Comparison of ENCODE assay signal across 8 cellular contexts in the genomic region with DNA sequence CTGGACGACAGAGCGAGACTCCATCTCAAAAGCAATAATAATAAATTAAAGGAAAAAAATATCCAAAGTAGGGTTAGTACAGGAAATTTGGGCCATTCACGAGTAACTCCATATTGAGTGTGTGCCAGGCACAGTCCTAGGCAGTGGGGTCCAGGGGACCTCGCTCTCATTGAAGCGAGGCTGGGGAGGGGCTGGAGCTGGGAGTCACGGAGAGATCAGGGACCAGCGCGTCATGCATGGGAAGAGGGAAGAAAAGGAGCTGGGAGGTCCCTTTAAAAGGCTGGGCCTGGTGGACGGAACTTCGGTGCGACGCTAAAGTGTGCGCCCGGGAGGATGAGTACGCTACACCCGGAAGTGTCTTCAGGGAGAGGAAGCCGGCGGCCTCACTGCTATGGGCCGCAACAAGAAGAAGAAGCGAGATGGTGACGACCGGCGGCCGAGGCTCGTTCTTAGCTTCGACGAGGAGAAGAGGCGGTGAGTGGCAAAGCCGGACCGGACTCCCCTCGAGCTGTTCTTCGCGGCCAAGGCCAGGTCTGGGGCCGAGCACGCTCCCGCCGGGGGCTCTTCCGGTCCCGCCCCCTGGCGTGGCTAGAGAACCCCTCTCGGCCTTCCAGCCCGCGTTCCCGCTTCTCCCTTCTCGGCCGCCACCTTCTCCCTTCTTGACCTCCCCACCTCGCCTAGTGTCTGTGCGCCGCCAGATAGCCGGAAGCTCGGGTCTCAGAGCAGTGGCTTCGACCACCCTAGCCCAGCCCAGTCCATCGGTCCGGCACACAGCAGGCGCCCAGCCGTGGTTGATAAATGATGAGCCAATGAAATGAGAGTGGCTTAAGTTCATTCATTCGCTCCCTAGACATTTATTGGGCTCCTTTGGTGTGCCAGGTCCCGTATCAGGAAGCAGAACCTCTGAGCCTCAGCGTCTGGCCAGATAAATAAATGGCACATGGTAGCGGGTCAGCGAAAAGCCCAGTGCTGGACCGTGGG. TPM values are rescaled to one million over a fixed set of nuclear protein-coding genes. Genes with fewer than 3 reads are reported as not detected.
A peak's percentile ranks its signal among the peaks of the same experiment; 100 is the strongest.
DNase-seq lines count a peak whose midpoint lies in the region; ATAC-seq and TF ChIP-seq lines count a peak whose summit lies in the region.

A gene with protein sequence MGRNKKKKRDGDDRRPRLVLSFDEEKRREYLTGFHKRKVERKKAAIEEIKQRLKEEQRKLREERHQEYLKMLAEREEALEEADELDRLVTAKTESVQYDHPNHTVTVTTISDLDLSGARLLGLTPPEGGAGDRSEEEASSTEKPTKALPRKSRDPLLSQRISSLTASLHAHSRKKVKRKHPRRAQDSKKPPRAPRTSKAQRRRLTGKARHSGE (plus strand): TSS at position 342 of the 981 bp plus-strand sequence. CDS start 50 bp downstream, at position 392.

- peak within 1 kb of the TSS; percentile 68; the same call in 1 of the 2 replicates for H2BK20ac ChIP-seq in IMR-90 (ENCODE audit: low read depth, low read length)

- H3K9me3 Mint-ChIP-seq in stimulated activated effector memory CD8-positive, alpha-beta T cell treated with anti-CD3 and anti-CD28 coated beads, Interleukin-12 subunit alpha, Interleukin-12 subunit beta, amount 100 ng/mL, for 72 hours: no peaks in the 10 kb centered on the region

- TF ChIP-seq POLR2A in IMR-90 (IDR thresholded peaks at IDR 0.05; ENCODE audit: low read depth, low read length): peak; percentile 67
- no peak for TF ChIP-seq POLR2A in esophagus muscularis mucosa (IDR thresholded peaks at IDR 0.05; ENCODE audit: low read depth)

- DNase-seq in COR-L47 (lab: John Stamatoyannopoulos, UW): peak; percentile 83
- peak; percentile 86 for DNase-seq in IMR-90
- peak; percentile 89 to 91 for DNase-seq in activated T-cell treated with anti-CD3 and anti-CD28 coated beads, Interleukin-2, amount 50 U/mL, for 48 hours
- peak; percentile 96 for DNase-seq in esophagus muscularis mucosa (ENCODE audit: extremely low spot score)
- peak; percentile 91 for DNase-seq in myocyte (ENCODE audit: low read depth)
- peak; percentile 76 to 92 for DNase-seq in stimulated activated effector memory CD8-positive, alpha-beta T cell treated with anti-CD3 and anti-CD28 coated beads, Interleukin-12 subunit alpha, Interleukin-12 subunit beta, amount 100 ng/mL, for 72 hours (ENCODE audit: low spot score in 2 of 2)

- H3K23ac ChIP-seq in IMR-90 (ENCODE audit: low read depth, low read length): peak within 1 kb of the TSS; percentile 95; the same call in 1 of the 2 replicates

- in situ Hi-C loops in IMR-90 (cut with MboI; ENCODE audit: low sequenced_read_pairs): no loop called here

- H3K36me3 Mint-ChIP-seq in stimulated activated effector memory CD8-positive, alpha-beta T cell treated with anti-CD3 and anti-CD28 coated beads, Interleukin-12 subunit alpha, Interleukin-12 subunit beta, amount 100 ng/mL, for 72 hours: peaks cover 38% of the 10 kb centered on the region

- H3K36me3 ChIP-seq in IMR-90 (ENCODE audit: control insufficient read depth, insufficient read depth, low read length): peaks cover 22% of the 10 kb centered on the region
- peaks cover 19 to 35% (median 33%) of the 10 kb centered on the region in 4 donors for H3K36me3 ChIP-seq in esophagus muscularis mucosa

- peak within 1 kb of the TSS; percentile 96 for H4K5ac ChIP-seq in IMR-90 (ENCODE audit: low read depth, low read length)

- intact Hi-C loops in IMR-90 (cut with micrococcal nuclease) (no loop called here), esophagus muscularis mucosa (cut with DNase I) (loop anchor here (5.0 to 10.0 kb wide), 3 partner anchors 61 to 109 kb away; no protein-coding TSS in a partner anchor)

- peak within 1 kb of the TSS; percentile 98 for H2AFZ ChIP-seq in IMR-90 (replicated peaks; ENCODE audit: low read length, poor library complexity)

- H2BK15ac ChIP-seq in IMR-90 (ENCODE audit: low read depth, low read length): peak within 1 kb of the TSS; percentile 70; the same call in 2 of the 3 replicates

- TF ChIP-seq CTCF in IMR-90 (conservative IDR thresholded peaks at IDR 0.05; ENCODE audit: low read depth, low read length) (no peak), esophagus muscularis mucosa (IDR thresholded peaks at IDR 0.05) (peak in 1 of 3 experiments; percentile 39)

- H2AK5ac ChIP-seq in IMR-90 (ENCODE audit: low read depth, low read length): peak within 1 kb of the TSS; percentile 96

- H3K4me1 ChIP-seq in IMR-90 (ENCODE audit: control insufficient read depth, insufficient read depth, low read length): peaks cover 5% of the 10 kb centered on the region
- peaks cover 22 to 37% (median 26%) of the 10 kb centered on the region in 4 donors for H3K4me1 ChIP-seq in esophagus muscularis mucosa

- H3K56ac ChIP-seq in IMR-90 (ENCODE audit: extremely low read depth, insufficient read depth, low read length): peak within 1 kb of the TSS; percentile 92

- H2BK120ac ChIP-seq in IMR-90 (ENCODE audit: low read depth, low read length): peak within 1 kb of the TSS; percentile 94

- peak within 1 kb of the TSS; percentile 95 for H3K4me2 ChIP-seq in IMR-90 (ENCODE audit: low read depth, low read length)

- TF ChIP-seq EP300 in esophagus muscularis mucosa (IDR thresholded peaks at IDR 0.05): no peak

- H3K4me3 ChIP-seq in IMR-90 (ENCODE audit: insufficient read depth, low read depth, low read length) (peak within 1 kb of the TSS; percentile 81), esophagus muscularis mucosa (peak within 1 kb of the TSS; percentile 67 to 89 (median 79))

- ATAC-seq in GM21423 (IDR thresholded peaks at IDR 0.05; ENCODE audit: unreplicated experiment): peak; percentile 70
- ATAC-seq in IMR-90 (ENCODE audit: low read depth): peak; percentile 90
- peak; percentile 93 for ATAC-seq in stimulated activated effector memory CD8-positive, alpha-beta T cell treated with anti-CD3 and anti-CD28 coated beads, Interleukin-12 subunit alpha, Interleukin-12 subunit beta, amount 100 ng/mL, for 72 hours

- no TSS peak for BruUV-seq in IMR-90 (replicated peaks; lab: Mats Ljungman, UMichigan)

- TF ChIP-seq RAD21 in IMR-90 (IDR thresholded peaks at IDR 0.05; ENCODE audit: low read length): no peak

- POLR2A ChIA-PET in IMR-90 (lab: Charles Lee; ENCODE audit: unreplicated experiment): no interaction called here

- H3K27me3 ChIP-seq in IMR-90 (ENCODE audit: control insufficient read depth, insufficient read depth, low read length): no peaks in the 10 kb centered on the region
- H3K27me3 ChIP-seq in esophagus muscularis mucosa: no peaks in the 10 kb centered on the region

- CTCF ChIA-PET in IMR-90 (lab: Yijun Ruan, JAX): interaction anchor here (0.9 to 1.3 kb wide), 2 partner anchors 43 to 49 kb away, joined by 4 to 5 read pairs; no protein-coding TSS in a partner anchor

- H2AK9ac ChIP-seq in IMR-90 (replicated peaks; ENCODE audit: low read depth, low read length, poor library complexity): peak within 1 kb of the TSS; percentile 66

- peak within 1 kb of the TSS; percentile 94 for H2BK5ac ChIP-seq in IMR-90 (ENCODE audit: low read depth, low read length, poor library complexity, severe bottlenecking)

- 0 out of 2 replicates have a peak, but pooled peaks cover 3% of the 10 kb centered on the region for H3K9me1 ChIP-seq in IMR-90 (ENCODE audit: insufficient read depth, low read length)

- dilution Hi-C loops in IMR-90 (cut with HindIII; ENCODE audit: low sequenced_read_pairs, unreplicated experiment): no loop called here

- peak within 1 kb of the TSS; percentile 92 for H3K4me3 Mint-ChIP-seq in stimulated activated effector memory CD8-positive, alpha-beta T cell treated with anti-CD3 and anti-CD28 coated beads, Interleukin-12 subunit alpha, Interleukin-12 subunit beta, amount 100 ng/mL, for 72 hours

- peak within 1 kb of the TSS; percentile 95 for H4K91ac ChIP-seq in IMR-90 (ENCODE audit: insufficient read depth, low read depth, low read length)

- peak within 1 kb of the TSS; percentile 96 for H3K4ac ChIP-seq in IMR-90 (ENCODE audit: low read depth, low read length)

- peaks cover 6% of the 10 kb centered on the region for H4K20me1 ChIP-seq in IMR-90 (ENCODE audit: insufficient read depth, low read length)

- 3% methylated on average over 45 of the region's 62 CpGs; no CpG with 5 or more reads in 1 of the 2 experiments for WGBS in IMR-90 (ENCODE audit: extremely low coverage in 2 of 2, insufficient read length in 1 of 2), 2 experiments
- 2% methylated on average over 43 of the region's 62 CpGs for WGBS in esophagus muscularis mucosa

- H3K4me1 Mint-ChIP-seq in stimulated activated effector memory CD8-positive, alpha-beta T cell treated with anti-CD3 and anti-CD28 coated beads, Interleukin-12 subunit alpha, Interleukin-12 subunit beta, amount 100 ng/mL, for 72 hours: peaks cover 37% of the 10 kb centered on the region

- H3K9me3 ChIP-seq in IMR-90 (ENCODE audit: control insufficient read depth, insufficient read depth, low read length) (no peaks in the 10 kb centered on the region), esophagus muscularis mucosa (no peaks in the 10 kb centered on the region)

- H3K14ac ChIP-seq in IMR-90 (replicated peaks; ENCODE audit: low read depth, low read length): peak within 1 kb of the TSS; percentile 98

- peak within 1 kb of the TSS; percentile 95 for H3K27ac Mint-ChIP-seq in stimulated activated effector memory CD8-positive, alpha-beta T cell treated with anti-CD3 and anti-CD28 coated beads, Interleukin-12 subunit alpha, Interleukin-12 subunit beta, amount 100 ng/mL, for 72 hours

- H4K8ac ChIP-seq in IMR-90 (ENCODE audit: low read depth in 2 of 2, low read length in 2 of 2): peak within 1 kb of the TSS; percentile 84 to 99

- peak within 1 kb of the TSS; percentile 85 for H3K18ac ChIP-seq in IMR-90 (ENCODE audit: low read depth, low read length)

- peak within 1 kb of the TSS; percentile 95 for H3K9ac ChIP-seq in IMR-90 (ENCODE audit: low read depth, low read length)

- H3K79me1 ChIP-seq in IMR-90 (ENCODE audit: low read depth in 1 of 2, low read length in 2 of 2): peaks cover 20 to 37% of the 10 kb centered on the region in 2 experiments

- H3K27ac ChIP-seq in IMR-90 (ENCODE audit: insufficient read depth, low read length) (peak within 1 kb of the TSS; percentile 97), esophagus muscularis mucosa (replicated peaks in 1 of 4) (peak within 1 kb of the TSS; percentile 77 to 92 (median 86))

RNA-seq across cellular contexts. Expression of the gene that starts here (rescaled TPM):
- total RNA-seq in IMR-90 (2012; rRNA removed) (16.0 and 29.7 TPM in 2 replicates), esophagus muscularis mucosa (10 to 100 TPM in 3 of 4 donors, 1 to 10 TPM in 1; 9.1 to 18.4 (median 14.5) TPM), myocyte (11.5 and 30.4 TPM in 2 replicates)
- 25.6 and 25.7 TPM in 2 replicates for polyA plus RNA-seq in IMR-90 (2012; rRNA removed)
- 23.2 and 28.5 TPM in 2 replicates for polyA plus RNA-seq in IMR-90 (2012; cell fraction: cytosol; rRNA removed)
- polyA plus RNA-seq in IMR-90 (2012; cell fraction: nucleus; rRNA removed; ENCODE audit: low replicate concordance): 44.8 and 73.3 TPM in 2 replicates
- 54.5 TPM for polyA plus RNA-seq in PFSK-1 (2012; ENCODE audit: insufficient read length, low read depth)
- polyA plus RNA-seq in myocyte (2012): 16.5 TPM

Comparison
In these comparisons a context has a peak if more than half of its experiments do, and no peak if none do; other contexts are left out.
1. Peak in every context shown above with its lines: DNase-seq, ATAC-seq, H3K4me3 ChIP-seq and H3K27ac ChIP-seq.